In the genomic region with DNA sequence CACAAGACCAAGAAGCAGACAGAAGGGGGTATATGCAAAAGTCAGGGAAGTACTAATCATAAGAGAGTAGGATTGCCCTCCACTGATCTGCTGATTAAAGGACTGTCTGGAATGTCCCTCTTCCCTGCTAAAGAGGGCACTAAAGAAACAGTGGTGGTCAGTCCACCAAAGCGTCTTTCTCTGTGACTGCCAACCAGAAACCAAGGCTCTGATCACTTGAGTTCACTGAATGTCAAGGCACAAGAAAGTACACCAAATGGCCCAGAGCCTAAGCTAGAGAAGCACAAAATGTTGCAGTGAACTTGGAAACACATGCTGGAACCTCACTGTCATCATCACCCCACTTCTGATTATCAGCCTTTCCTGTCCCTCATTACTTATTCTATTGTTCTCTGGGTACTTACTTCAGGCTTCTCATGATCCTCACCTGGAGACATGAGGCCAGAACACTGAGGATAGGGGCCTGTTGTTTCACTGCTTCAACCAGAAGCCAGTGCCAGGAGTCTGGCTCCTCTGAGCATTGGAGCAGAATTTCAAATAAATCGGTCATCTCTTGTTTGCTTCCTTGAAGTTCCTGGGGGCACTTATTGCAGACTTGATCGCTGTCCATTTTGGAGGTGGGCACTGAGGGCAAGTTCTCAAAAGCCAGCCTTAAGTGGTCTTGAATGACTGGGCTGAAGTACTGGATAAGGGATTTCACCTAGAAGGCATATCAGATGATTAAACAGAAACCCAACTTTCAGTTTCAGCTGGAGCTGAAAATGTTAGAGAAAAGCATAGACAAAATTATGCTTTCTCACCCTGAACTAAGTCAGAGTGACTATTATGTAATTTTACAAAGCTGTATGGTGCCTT, we compare ENCODE assay signal across 11 cellular contexts. TPM values are rescaled to one million over a fixed set of nuclear protein-coding genes. Genes with fewer than 3 reads are reported as not detected.
DNase-seq lines count a peak whose midpoint lies in the region; ATAC-seq and TF ChIP-seq lines count a peak whose summit lies in the region.
"Had no signal": no experiment of that assay in that cellular context is flagged by ENCODE, and none has a peak within 500 bp of the region (broad histone marks: within the 10 kb centered on the region; RNA-seq: fewer than 3 reads in every experiment).

No MANE protein-coding gene starts in this region.

- ATAC-seq in GM21723 (IDR thresholded peaks at IDR 0.05; ENCODE audit: unreplicated experiment) (peak; percentile 56), GM18907 (IDR thresholded peaks at IDR 0.05; ENCODE audit: unreplicated experiment) (no peak), HG02623 (IDR thresholded peaks at IDR 0.05; ENCODE audit: unreplicated experiment) (no peak)
- ATAC-seq in activated CD8-positive, alpha-beta T cell treated with anti-CD3 and anti-CD28 coated beads for 36 hours: peak; percentile 62
- ATAC-seq in naive thymus-derived CD4-positive, alpha-beta T cell: no peak
- ATAC-seq: body of pancreas, heart left ventricle had no signal

- peaks cover 0 to 72% (median 3%) of the 10 kb centered on the region in 3 experiments for H3K36me3 ChIP-seq in naive thymus-derived CD4-positive, alpha-beta T cell (ENCODE audit: control insufficient read depth in 2 of 3, insufficient read depth in 3 of 3, low read length in 3 of 3)

- no peak for TF ChIP-seq CTCF in GM10266 (IDR thresholded peaks at IDR 0.05; ENCODE audit: control insufficient read depth, insufficient read depth, low read depth, missing control alignments)
- no peak for TF ChIP-seq CTCF in activated CD8-positive, alpha-beta T cell treated with anti-CD3 and anti-CD28 coated beads for 36 hours (IDR thresholded peaks at IDR 0.05)

- H3K9me3 ChIP-seq in naive thymus-derived CD4-positive, alpha-beta T cell (ENCODE audit: control insufficient read depth in 2 of 3, low read length in 3 of 3): no peaks in the 10 kb centered on the region
- H3K9me3 ChIP-seq: body of pancreas, heart left ventricle, sigmoid colon had no signal

- no peaks in the 10 kb centered on the region for H3K9me3 Mint-ChIP-seq in activated CD8-positive, alpha-beta T cell treated with anti-CD3 and anti-CD28 coated beads for 36 hours
- H3K9me3 Mint-ChIP-seq in naive thymus-derived CD4-positive, alpha-beta T cell: no peaks in the 10 kb centered on the region

- CTCF ChIA-PET in activated CD8-positive, alpha-beta T cell treated with anti-CD3 and anti-CD28 coated beads for 36 hours (lab: Charles Lee): interaction anchor here (0.6 to 2.1 kb wide), 9 partner anchors 12 to 520 kb away, joined by 3 to 9 read pairs (median 4); a partner anchor contains a TSS
- CTCF ChIA-PET in naive thymus-derived CD4-positive, alpha-beta T cell (lab: Charles Lee): interaction anchor here (0.7 to 1.5 kb wide), 3 partner anchors 13 to 143 kb away, joined by 3 read pairs; no protein-coding TSS in a partner anchor

- H3K4me3 ChIP-seq in naive thymus-derived CD4-positive, alpha-beta T cell (ENCODE audit: low read length): no peak overlapping the region
- H3K4me3 ChIP-seq: body of pancreas, heart left ventricle, sigmoid colon had no signal

- H3K4me1 ChIP-seq in naive thymus-derived CD4-positive, alpha-beta T cell (ENCODE audit: control insufficient read depth in 2 of 2, insufficient read depth in 2 of 2, low read length in 2 of 2): peaks cover 0 to 9% of the 10 kb centered on the region in 2 donors
- H3K4me1 ChIP-seq: heart left ventricle, sigmoid colon had no signal

- peak overlapping the region; percentile 67 for H3K27ac Mint-ChIP-seq in activated CD8-positive, alpha-beta T cell treated with anti-CD3 and anti-CD28 coated beads for 36 hours
- peak overlapping the region in 8 of 9 donors; percentile 21 to 91 (median 59) for H3K27ac Mint-ChIP-seq in naive thymus-derived CD4-positive, alpha-beta T cell

- H3K27me3 Mint-ChIP-seq in activated CD8-positive, alpha-beta T cell treated with anti-CD3 and anti-CD28 coated beads for 36 hours: no peaks in the 10 kb centered on the region
- H3K27me3 Mint-ChIP-seq in naive thymus-derived CD4-positive, alpha-beta T cell: no peaks in the 10 kb centered on the region

- DNase-seq in GM10266 (ENCODE audit: extremely low spot score) (peak; percentile 18), glomerular visceral epithelial cell (ENCODE audit: extremely low spot score) (no peak)
- no peak for DNase-seq in activated CD8-positive, alpha-beta T cell treated with anti-CD3 and anti-CD28 coated beads for 36 hours
- no peak for DNase-seq in naive thymus-derived CD4-positive, alpha-beta T cell
- DNase-seq: body of pancreas, heart left ventricle, NCI-H446 treated with DMSO at 0.1 percent for 48 hours, sigmoid colon had no signal

- POLR2A ChIA-PET in activated CD8-positive, alpha-beta T cell treated with anti-CD3 and anti-CD28 coated beads for 36 hours (lab: Charles Lee): interaction anchor here (0.6 to 1.9 kb wide), 7 partner anchors 8 to 301 kb away, joined by 3 to 4 read pairs (median 3); a partner anchor contains a TSS
- POLR2A ChIA-PET in naive thymus-derived CD4-positive, alpha-beta T cell (lab: Charles Lee): interaction anchor here (1.1 to 3.2 kb wide), 3 partner anchors 15 to 190 kb away, joined by 4 to 14 read pairs (median 4); a partner anchor contains a TSS

- peaks cover 36% of the 10 kb centered on the region for H3K4me1 Mint-ChIP-seq in activated CD8-positive, alpha-beta T cell treated with anti-CD3 and anti-CD28 coated beads for 36 hours (ENCODE audit: low read depth)
- peaks cover 7 to 27% (median 22%) of the 10 kb centered on the region in 7 donors for H3K4me1 Mint-ChIP-seq in naive thymus-derived CD4-positive, alpha-beta T cell

- no peaks in the 10 kb centered on the region for H3K27me3 ChIP-seq in naive thymus-derived CD4-positive, alpha-beta T cell (ENCODE audit: control insufficient read depth in 2 of 2, insufficient read depth in 2 of 2, low read length in 2 of 2)
- H3K27me3 ChIP-seq: body of pancreas, heart left ventricle, sigmoid colon had no signal

- H3K36me3 Mint-ChIP-seq in activated CD8-positive, alpha-beta T cell treated with anti-CD3 and anti-CD28 coated beads for 36 hours (ENCODE audit: low read depth): peaks cover 34% of the 10 kb centered on the region
- H3K36me3 Mint-ChIP-seq in naive thymus-derived CD4-positive, alpha-beta T cell: peaks cover 4 to 34% (median 23%) of the 10 kb centered on the region in 5 donors

- H3K27ac ChIP-seq in naive thymus-derived CD4-positive, alpha-beta T cell (ENCODE audit: low read depth, low read length): peak overlapping the region; percentile 28
- H3K27ac ChIP-seq: body of pancreas, heart left ventricle, sigmoid colon had no signal

- intact Hi-C loops in activated CD8-positive, alpha-beta T cell treated with anti-CD3 and anti-CD28 coated beads for 36 hours (cut with micrococcal nuclease): no loop called here
- intact Hi-C loops in naive thymus-derived CD4-positive, alpha-beta T cell (cut with micrococcal nuclease): loop anchor here (2.0 to 10.0 kb wide), 5 partner anchors 19 to 426 kb away; a partner anchor contains a TSS

- H3K4me3 Mint-ChIP-seq in activated CD8-positive, alpha-beta T cell treated with anti-CD3 and anti-CD28 coated beads for 36 hours: no peak overlapping the region
- no peak overlapping the region for H3K4me3 Mint-ChIP-seq in naive thymus-derived CD4-positive, alpha-beta T cell

RNA-seq across cellular contexts. Expression of a gene that starts 58.9 kb away (rescaled TPM):
- total RNA-seq in activated CD8-positive, alpha-beta T cell treated with anti-CD3 and anti-CD28 coated beads for 36 hours: 100 to 1,000 TPM; 109 to 112 TPM
- total RNA-seq in naive thymus-derived CD4-positive, alpha-beta T cell: 10 to 100 TPM; 52.9 to 83.4 (median 66.5) TPM
- 10 to 100 TPM; 19.3 to 22.7 TPM for polyA plus RNA-seq in naive thymus-derived CD4-positive, alpha-beta T cell

Comparison
In these comparisons a context has a peak if more than half of its experiments do, and no peak if none do; other contexts are left out.
1. ATAC-seq: peak in GM21723 (single experiment) and activated CD8-positive, alpha-beta T cell treated with anti-CD3 and anti-CD28 coated beads for 36 hours (single experiment); none in naive thymus-derived CD4-positive, alpha-beta T cell (single experiment), GM18907 (single experiment) and HG02623 (single experiment).